Comparison of ENCODE assay signal across 22 cellular contexts in the genomic region with DNA sequence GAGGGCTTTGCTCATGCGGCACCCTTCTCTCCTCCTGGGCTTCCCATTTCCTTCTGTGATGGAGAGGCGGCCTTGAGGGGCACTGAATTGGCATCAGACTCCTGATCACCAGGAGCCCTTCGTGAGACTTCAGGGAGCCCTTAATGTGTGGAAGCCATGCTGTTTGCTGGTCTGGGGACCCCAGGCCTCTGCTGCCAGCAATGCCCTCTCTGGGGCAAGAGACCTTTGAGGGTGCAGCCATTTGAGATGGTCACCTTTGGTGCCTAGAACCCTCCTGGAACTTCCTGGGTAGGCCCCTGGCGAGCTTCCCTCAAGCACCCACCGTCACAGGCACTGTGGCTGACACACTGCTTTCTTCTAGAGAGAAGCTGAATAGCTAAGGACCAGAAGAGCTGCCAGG.
"Had no signal": no experiment of that assay in that cellular context is flagged by ENCODE, and none has a peak within 500 bp of the region (broad histone marks: within the 10 kb centered on the region; RNA-seq: fewer than 3 reads in every experiment).

No MANE protein-coding gene starts in this region.

- H3K27ac ChIP-seq: pancreas, psoas muscle, right lobe of liver, sigmoid colon, stomach, thoracic aorta, thyroid gland, transverse colon, upper lobe of right lung, uterus had no signal

- H3K4me1 ChIP-seq: pancreas, psoas muscle, right lobe of liver, sigmoid colon, stomach, thyroid gland, transverse colon, upper lobe of right lung, uterus had no signal

- DNase-seq: naive B cell; naive thymus-derived CD8-positive, alpha-beta T cell; nephron progenitor cell; occipital lobe; pancreas; psoas muscle; right cardiac atrium; right lobe of liver; small intestine; stimulated activated CD4-positive, alpha-beta T cell treated with anti-CD3 and anti-CD28 coated beads, Interleukin-15, amount 100 ng/mL, for 24 hours; stimulated activated CD4-positive, alpha-beta T cell treated with anti-CD3 and anti-CD28 coated beads, Interleukin-2, amount 100 ng/mL, for 24 hours; stimulated activated CD4-positive, alpha-beta T cell treated with anti-CD3 and anti-CD28 coated beads, Interleukin-2, amount 100 ng/mL, for 48 hours; stimulated activated CD4-positive, alpha-beta T cell treated with anti-CD3 and anti-CD28 coated beads, Interleukin-4, amount 100 ng/mL, for 24 hours; stimulated activated naive B cell treated with anti-CD40 and anti-IgM and Interleukin-4, amounts not matched to agents 10 μg/mL and 1 μg/mL and 100 μg/mL, for 72 hours; stimulated activated naive CD4-positive, alpha-beta T cell treated with Interleukin-2 at 50 U/mL for 16 hours; stomach; thyroid gland; transverse colon; upper lobe of right lung; uterus had no signal

- H3K4me3 ChIP-seq: pancreas, psoas muscle, right lobe of liver, sigmoid colon, stomach, thoracic aorta, thyroid gland, transverse colon, upper lobe of right lung, uterus had no signal

- H3K36me3 ChIP-seq: pancreas, right lobe of liver, sigmoid colon, stomach, thoracic aorta, thyroid gland, transverse colon, upper lobe of right lung, uterus had no signal

- H3K9me3 ChIP-seq: pancreas, psoas muscle, right lobe of liver, sigmoid colon, stomach, thoracic aorta, thyroid gland, transverse colon, upper lobe of right lung, uterus had no signal

- H3K27me3 ChIP-seq: pancreas, right lobe of liver, sigmoid colon, thyroid gland, transverse colon, upper lobe of right lung, uterus had no signal
